In the genomic region with DNA sequence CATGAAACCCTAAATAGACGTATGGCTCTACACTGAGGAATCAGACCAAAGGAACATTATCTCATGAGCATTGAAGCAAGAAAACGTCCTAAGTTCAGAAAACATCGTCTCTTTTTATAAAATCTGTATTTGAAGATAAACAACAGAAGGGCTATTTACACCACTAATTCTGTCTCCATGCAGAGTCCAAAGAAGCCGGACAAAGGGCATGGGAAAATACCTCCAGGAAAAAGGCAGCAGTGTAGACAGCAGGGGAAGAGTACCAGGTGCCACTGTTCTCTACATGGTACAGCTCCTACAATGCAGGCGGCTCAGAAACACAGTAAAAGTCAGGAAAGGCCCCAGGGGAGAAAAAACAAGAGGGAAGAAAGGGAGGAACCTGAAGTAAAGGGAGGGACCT, we compare ENCODE assay signal across 18 cellular contexts. TPM values are rescaled to one million over a fixed set of nuclear protein-coding genes. Genes with fewer than 3 reads are reported as not detected.
DNase-seq lines count a peak whose midpoint lies in the region; ATAC-seq and TF ChIP-seq lines count a peak whose summit lies in the region.
"Had no signal": no experiment of that assay in that cellular context is flagged by ENCODE, and none has a peak within 500 bp of the region (broad histone marks: within the 10 kb centered on the region; RNA-seq: fewer than 3 reads in every experiment).

No MANE protein-coding gene starts in this region.

- TF ChIP-seq CTCF in right lobe of liver (IDR thresholded peaks at IDR 0.05) (no peak), stomach (IDR thresholded peaks at IDR 0.05) (no peak)

- H3K4me1 ChIP-seq in duodenal mucosa (ENCODE audit: control insufficient read depth in 1 of 2, insufficient read depth in 2 of 2, low read length in 2 of 2) (peaks cover 21 to 46% of the 10 kb centered on the region in 2 donors), right lobe of liver (peaks cover 0 to 19% (median 3%) of the 10 kb centered on the region in 4 donors), stomach (peaks cover 0 to 28% (median 18%) of the 10 kb centered on the region in 4 donors)

- H3K9me3 ChIP-seq in duodenal mucosa (ENCODE audit: control insufficient read depth in 1 of 2, low read length in 2 of 2) (no peaks in the 10 kb centered on the region), right lobe of liver (no peaks in the 10 kb centered on the region), stomach (no peaks in the 10 kb centered on the region)

- H3K4me3 ChIP-seq in duodenal mucosa (ENCODE audit: low read depth in 1 of 2, low read length in 2 of 2) (peak overlapping the region; percentile 21 to 23), right lobe of liver (no peak overlapping the region), stomach (no peak overlapping the region)
- H3K4me3 ChIP-seq: GM23248, K562 had no signal

- H3K36me3 ChIP-seq in duodenal mucosa (ENCODE audit: control insufficient read depth in 1 of 2, insufficient read depth in 2 of 2, low read length in 2 of 2) (no peaks in the 10 kb centered on the region), right lobe of liver (no peaks in the 10 kb centered on the region), stomach (no peaks in the 10 kb centered on the region)

- no peak overlapping the region for H3K9ac ChIP-seq in duodenal mucosa (ENCODE audit: low read depth in 1 of 2, low read length in 2 of 2)
- H3K9ac ChIP-seq: GM23248 had no signal

- TF ChIP-seq EP300 in stomach (IDR thresholded peaks at IDR 0.05) = no peak

- WGBS in right lobe of liver (ENCODE audit: insufficient coverage, low coverage, low lambda C conversion rate, missing lambda C conversion rate) = 23% methylated on average over 5 of the region's 5 CpGs
- WGBS in stomach, 5 donors = 28 to 49% (median 31%) methylated on average over 5 of the region's 5 CpGs

- DNase-seq in NCI-H2171 treated with DMSO at 0.1 percent for 48 hours (lab: John Stamatoyannopoulos, UW) (peak; percentile 15), NCI-H2171 (lab: John Stamatoyannopoulos, UW) (no peak), right lobe of liver (no peak), stomach (no peak), epidermal melanocyte (ENCODE audit: insufficient read length, low spot score) (no peak)
- DNase-seq in activated CD4-positive, alpha-beta T cell treated with anti-CD3 and anti-CD28 coated beads for 1 hour = no peak
- DNase-seq: 8988T, GM23248, NCI-H1105, NCI-H1694 treated with DMSO at 0.1 percent for 48 hours, RPMI8226, SIG-M5 had no signal

- ATAC-seq in right lobe of liver (peak; percentile 43 to 73 (median 62)), GM18517 (IDR thresholded peaks at IDR 0.05; ENCODE audit: unreplicated experiment) (no peak)
- ATAC-seq: HCT116, K562, SK-N-SH treated with all-trans-retinoic acid at 6 μM for 48 hours had no signal

- H3K27me3 ChIP-seq in duodenal mucosa (ENCODE audit: control insufficient read depth in 1 of 2, insufficient read depth in 2 of 2, low read length in 2 of 2) (no peaks in the 10 kb centered on the region), right lobe of liver (no peaks in the 10 kb centered on the region), stomach (no peaks in the 10 kb centered on the region)

- TF ChIP-seq POLR2A in right lobe of liver (IDR thresholded peaks at IDR 0.05) = no peak
- TF ChIP-seq POLR2A in stomach (IDR thresholded peaks at IDR 0.05) = no peak

- intact Hi-C loops in right lobe of liver (cut with DNase I) = no loop called here
- intact Hi-C loops in stomach (cut with DNase I; ENCODE audit: low total_unique reads) = no loop called here

- H3K27ac ChIP-seq in duodenal mucosa (ENCODE audit: low read depth, low read length) (no peak overlapping the region), right lobe of liver (no peak overlapping the region), stomach (peak overlapping the region in 3 of 5 donors; percentile 20 to 49 (median 48))
- H3K27ac ChIP-seq: GM23248 had no signal

RNA-seq across cellular contexts. Expression of a gene that starts 17.6 kb away (rescaled TPM):
- total RNA-seq in right lobe of liver (10 to 100 TPM in 4 of 6 experiments, 1 to 10 TPM in 2; 6.1 to 12.1 (median 10.3) TPM), stomach (10 to 100 TPM in 4 of 5 donors, 1 to 10 TPM in 1; 1.8 to 98.7 (median 24.6) TPM)
- polyA plus RNA-seq in stomach = 1 to 10 TPM; 3.1 to 5.5 (median 5.0) TPM
- polyA plus RNA-seq: CD14-positive monocyte had no signal

Comparison
In these comparisons a context has a peak if more than half of its experiments do, and no peak if none do; other contexts are left out.
1. H3K27ac ChIP-seq: peak in stomach (3 of 5); none in duodenal mucosa (single experiment) and right lobe of liver (0 of 3).
2. H3K4me3 ChIP-seq: peak in duodenal mucosa (2 of 2); none in right lobe of liver (0 of 3) and stomach (0 of 4).